In genomic region chr5:36145311-36145710, GRCh38 we compare ENCODE assay signal across 3 cellular contexts.
TF ChIP-seq lines count a peak whose summit lies in the region.

No MANE protein-coding gene starts in this region.

TF ChIP-seq in GM23338, 12 proteins besides CTCF, POLR2A, EP300 and RAD21 (continued from another document):
- TF ChIP-seq EZH2 (IDR thresholded peaks at IDR 0.05; ENCODE audit: low read depth, unreplicated experiment) (no peak), NANOG (IDR thresholded peaks at IDR 0.05; ENCODE audit: borderline replicate concordance) (no peak), CREB1 (CRISPR knock-in tag; IDR thresholded peaks at IDR 0.05; ENCODE audit: low read depth) (no peak), EZH2phosphoT487 (IDR thresholded peaks at IDR 0.05; ENCODE audit: unreplicated experiment) (no peak), STAT1 (IDR thresholded peaks at IDR 0.05; ENCODE audit: unreplicated experiment) (no peak)
- TF ChIP-seq, protein P1, sequence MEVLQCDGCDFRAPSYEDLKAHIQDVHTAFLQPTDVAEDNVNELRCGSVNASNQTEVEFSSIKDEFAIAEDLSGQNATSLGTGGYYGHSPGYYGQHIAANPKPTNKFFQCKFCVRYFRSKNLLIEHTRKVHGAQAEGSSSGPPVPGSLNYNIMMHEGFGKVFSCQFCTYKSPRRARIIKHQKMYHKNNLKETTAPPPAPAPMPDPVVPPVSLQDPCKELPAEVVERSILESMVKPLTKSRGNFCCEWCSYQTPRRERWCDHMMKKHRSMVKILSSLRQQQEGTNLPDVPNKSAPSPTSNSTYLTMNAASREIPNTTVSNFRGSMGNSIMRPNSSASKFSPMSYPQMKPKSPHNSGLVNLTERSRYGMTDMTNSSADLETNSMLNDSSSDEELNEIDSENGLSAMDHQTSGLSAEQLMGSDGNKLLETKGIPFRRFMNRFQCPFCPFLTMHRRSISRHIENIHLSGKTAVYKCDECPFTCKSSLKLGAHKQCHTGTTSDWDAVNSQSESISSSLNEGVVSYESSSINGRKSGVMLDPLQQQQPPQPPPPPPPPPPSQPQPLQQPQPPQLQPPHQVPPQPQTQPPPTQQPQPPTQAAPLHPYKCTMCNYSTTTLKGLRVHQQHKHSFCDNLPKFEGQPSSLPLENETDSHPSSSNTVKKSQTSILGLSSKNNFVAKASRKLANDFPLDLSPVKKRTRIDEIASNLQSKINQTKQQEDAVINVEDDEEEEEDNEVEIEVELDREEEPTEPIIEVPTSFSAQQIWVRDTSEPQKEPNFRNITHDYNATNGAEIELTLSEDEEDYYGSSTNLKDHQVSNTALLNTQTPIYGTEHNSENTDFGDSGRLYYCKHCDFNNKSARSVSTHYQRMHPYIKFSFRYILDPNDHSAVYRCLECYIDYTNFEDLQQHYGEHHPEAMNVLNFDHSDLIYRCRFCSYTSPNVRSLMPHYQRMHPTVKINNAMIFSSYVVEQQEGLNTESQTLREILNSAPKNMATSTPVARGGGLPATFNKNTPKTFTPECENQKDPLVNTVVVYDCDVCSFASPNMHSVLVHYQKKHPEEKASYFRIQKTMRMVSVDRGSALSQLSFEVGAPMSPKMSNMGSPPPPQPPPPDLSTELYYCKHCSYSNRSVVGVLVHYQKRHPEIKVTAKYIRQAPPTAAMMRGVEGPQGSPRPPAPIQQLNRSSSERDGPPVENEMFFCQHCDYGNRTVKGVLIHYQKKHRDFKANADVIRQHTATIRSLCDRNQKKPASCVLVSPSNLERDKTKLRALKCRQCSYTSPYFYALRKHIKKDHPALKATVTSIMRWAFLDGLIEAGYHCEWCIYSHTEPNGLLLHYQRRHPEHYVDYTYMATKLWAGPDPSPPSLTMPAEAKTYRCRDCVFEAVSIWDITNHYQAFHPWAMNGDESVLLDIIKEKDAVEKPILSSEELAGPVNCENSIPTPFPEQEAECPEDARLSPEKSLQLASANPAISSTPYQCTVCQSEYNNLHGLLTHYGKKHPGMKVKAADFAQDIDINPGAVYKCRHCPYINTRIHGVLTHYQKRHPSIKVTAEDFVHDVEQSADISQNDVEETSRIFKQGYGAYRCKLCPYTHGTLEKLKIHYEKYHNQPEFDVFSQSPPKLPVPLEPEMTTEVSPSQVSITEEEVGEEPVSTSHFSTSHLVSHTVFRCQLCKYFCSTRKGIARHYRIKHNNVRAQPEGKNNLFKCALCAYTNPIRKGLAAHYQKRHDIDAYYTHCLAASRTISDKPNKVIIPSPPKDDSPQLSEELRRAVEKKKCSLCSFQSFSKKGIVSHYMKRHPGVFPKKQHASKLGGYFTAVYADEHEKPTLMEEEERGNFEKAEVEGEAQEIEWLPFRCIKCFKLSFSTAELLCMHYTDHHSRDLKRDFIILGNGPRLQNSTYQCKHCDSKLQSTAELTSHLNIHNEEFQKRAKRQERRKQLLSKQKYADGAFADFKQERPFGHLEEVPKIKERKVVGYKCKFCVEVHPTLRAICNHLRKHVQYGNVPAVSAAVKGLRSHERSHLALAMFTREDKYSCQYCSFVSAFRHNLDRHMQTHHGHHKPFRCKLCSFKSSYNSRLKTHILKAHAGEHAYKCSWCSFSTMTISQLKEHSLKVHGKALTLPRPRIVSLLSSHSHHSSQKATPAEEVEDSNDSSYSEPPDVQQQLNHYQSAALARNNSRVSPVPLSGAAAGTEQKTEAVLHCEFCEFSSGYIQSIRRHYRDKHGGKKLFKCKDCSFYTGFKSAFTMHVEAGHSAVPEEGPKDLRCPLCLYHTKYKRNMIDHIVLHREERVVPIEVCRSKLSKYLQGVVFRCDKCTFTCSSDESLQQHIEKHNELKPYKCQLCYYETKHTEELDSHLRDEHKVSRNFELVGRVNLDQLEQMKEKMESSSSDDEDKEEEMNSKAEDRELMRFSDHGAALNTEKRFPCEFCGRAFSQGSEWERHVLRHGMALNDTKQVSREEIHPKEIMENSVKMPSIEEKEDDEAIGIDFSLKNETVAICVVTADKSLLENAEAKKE (CRISPR knock-in tag; IDR thresholded peaks at IDR 0.05), result no peak

TF ChIP-seq in K562, 482 proteins besides CTCF, POLR2A, EP300 and RAD21 (continued from another document):
- TF ChIP-seq ZNF124 (CRISPR knock-in tag; IDR thresholded peaks at IDR 0.05), result no peak
- TF ChIP-seq STAT5B (CRISPR knock-in tag; IDR thresholded peaks at IDR 0.05), result no peak
- no peak for TF ChIP-seq ZNF253 (CRISPR knock-in tag; conservative IDR thresholded peaks at IDR 0.05)
- TF ChIP-seq L3MBTL2 (IDR thresholded peaks at IDR 0.05), result no peak
- no peak for TF ChIP-seq ZNF146 (CRISPR knock-in tag; IDR thresholded peaks at IDR 0.05; ENCODE audit: unreplicated experiment)
- TF ChIP-seq POLR2G (IDR thresholded peaks at IDR 0.05; ENCODE audit: low read depth, low read length), result no peak
- 0 out of 2 replicates have a peak, but pooled peaks have one; percentile 10 for TF ChIP-seq ADNP (tag; IDR thresholded peaks at IDR 0.05)
- TF ChIP-seq, protein P2, sequence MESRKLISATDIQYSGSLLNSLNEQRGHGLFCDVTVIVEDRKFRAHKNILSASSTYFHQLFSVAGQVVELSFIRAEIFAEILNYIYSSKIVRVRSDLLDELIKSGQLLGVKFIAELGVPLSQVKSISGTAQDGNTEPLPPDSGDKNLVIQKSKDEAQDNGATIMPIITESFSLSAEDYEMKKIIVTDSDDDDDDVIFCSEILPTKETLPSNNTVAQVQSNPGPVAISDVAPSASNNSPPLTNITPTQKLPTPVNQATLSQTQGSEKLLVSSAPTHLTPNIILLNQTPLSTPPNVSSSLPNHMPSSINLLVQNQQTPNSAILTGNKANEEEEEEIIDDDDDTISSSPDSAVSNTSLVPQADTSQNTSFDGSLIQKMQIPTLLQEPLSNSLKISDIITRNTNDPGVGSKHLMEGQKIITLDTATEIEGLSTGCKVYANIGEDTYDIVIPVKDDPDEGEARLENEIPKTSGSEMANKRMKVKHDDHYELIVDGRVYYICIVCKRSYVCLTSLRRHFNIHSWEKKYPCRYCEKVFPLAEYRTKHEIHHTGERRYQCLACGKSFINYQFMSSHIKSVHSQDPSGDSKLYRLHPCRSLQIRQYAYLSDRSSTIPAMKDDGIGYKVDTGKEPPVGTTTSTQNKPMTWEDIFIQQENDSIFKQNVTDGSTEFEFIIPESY (CRISPR knock-in tag; IDR thresholded peaks at IDR 0.05), result peak; percentile 80; the same call in 1 of the 2 replicates
- TF ChIP-seq DACH1 (IDR thresholded peaks at IDR 0.05; ENCODE audit: partially characterized antibody), result no peak
- TF ChIP-seq ZNF699 (CRISPR knock-in tag; IDR thresholded peaks at IDR 0.05; ENCODE audit: insufficient replicate concordance), result no peak
- TF ChIP-seq SRSF7 (optimal IDR thresholded peaks at IDR 0.05; ENCODE audit: low read depth, low read length), result no peak
- no peak for TF ChIP-seq ZSCAN29 (IDR thresholded peaks at IDR 0.05)

TF ChIP-seq in GM12891, 5 proteins besides CTCF, POLR2A, EP300 and RAD21:
- TF ChIP-seq PAX5 (IDR thresholded peaks at IDR 0.05; ENCODE audit: insufficient read depth, low read length, severe bottlenecking) (no peak), POU2F2 (IDR thresholded peaks at IDR 0.05; ENCODE audit: low read depth, low read length) (no peak)
TF ChIP-seq in GM12891: peak in this region for 0.
